In the genomic region with DNA sequence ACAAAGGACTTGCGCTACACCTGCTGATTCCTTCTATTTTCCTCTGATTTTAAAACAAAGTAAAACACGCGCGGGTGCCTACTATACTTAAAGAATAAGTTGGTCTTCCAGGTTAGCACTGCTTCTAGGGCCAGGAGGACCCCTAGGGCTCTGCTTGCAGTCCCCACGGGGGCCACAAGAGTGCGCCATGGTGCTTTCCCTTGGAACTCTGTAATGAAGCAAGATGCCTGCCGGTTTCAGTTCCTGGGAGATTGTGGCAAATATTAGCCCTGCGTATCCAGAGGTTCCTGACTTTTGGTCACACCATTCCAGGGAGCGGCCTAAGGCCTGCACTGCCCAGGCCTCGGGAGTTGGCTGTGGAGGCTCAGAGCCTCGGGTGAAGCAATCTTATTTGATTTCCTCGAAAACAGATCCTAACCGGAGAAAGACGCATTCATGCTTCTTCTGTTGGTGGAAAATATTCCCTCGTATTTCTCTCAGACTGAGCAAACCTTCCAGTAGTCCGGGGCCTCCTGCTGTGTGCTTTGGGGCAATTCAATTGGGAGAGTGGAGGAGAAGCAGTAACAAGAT, we compare ENCODE assay signal across 8 cellular contexts. TPM values are rescaled to one million over a fixed set of nuclear protein-coding genes. Genes with fewer than 3 reads are reported as not detected.
DNase-seq lines count a peak whose midpoint lies in the region; ATAC-seq and TF ChIP-seq lines count a peak whose summit lies in the region.

No MANE protein-coding gene starts in this region.

- TF ChIP-seq CTCF in hepatocyte (IDR thresholded peaks at IDR 0.05; ENCODE audit: poor library complexity): peak; percentile 81

- H2AFZ ChIP-seq in hepatocyte: peak overlapping the region; percentile 39

- no peak overlapping the region for H3K4me3 ChIP-seq in hepatocyte

- H3K9me2 ChIP-seq in hepatocyte (replicated peaks; ENCODE audit: insufficient read depth): no peaks in the 10 kb centered on the region

- no peak overlapping the region for H3K27ac ChIP-seq in hepatocyte

- peak; percentile 90 for ATAC-seq in sciatic nerve
- ATAC-seq in GM18909 (IDR thresholded peaks at IDR 0.05; ENCODE audit: poor library complexity, unreplicated experiment): no peak

- intact Hi-C loops in sciatic nerve (cut with DNase I): no loop called here

- no peaks in the 10 kb centered on the region for H3K36me3 ChIP-seq in hepatocyte (replicated peaks; ENCODE audit: insufficient read depth, low read depth)

- no peaks in the 10 kb centered on the region for H4K20me1 ChIP-seq in hepatocyte (ENCODE audit: insufficient read depth, poor library complexity, severe bottlenecking)

- H3K9me3 ChIP-seq in hepatocyte (ENCODE audit: low read depth): no peaks in the 10 kb centered on the region

- no peaks in the 10 kb centered on the region for H3K4me1 ChIP-seq in hepatocyte (ENCODE audit: insufficient read depth)

- H3K79me2 ChIP-seq in hepatocyte: no peaks in the 10 kb centered on the region

- no peak overlapping the region for H3K4me2 ChIP-seq in hepatocyte

- peak; percentile 46 to 80 for DNase-seq in NCI-H446 (lab: John Stamatoyannopoulos, UW)
- no peak for DNase-seq in NCI-H446 treated with DMSO at 0.1 percent for 48 hours (lab: John Stamatoyannopoulos, UW)
- DNase-seq in NCI-H1105 (lab: John Stamatoyannopoulos, UW): peak; percentile 66
- DNase-seq in SW 1271 (lab: John Stamatoyannopoulos, UW): peak; percentile 17 to 59
- DNase-seq in anterior cingulate cortex (lab: John Stamatoyannopoulos, UW): peak in 55 of 58 donors; percentile 6 to 84 (median 43)
- DNase-seq in hepatocyte (ENCODE audit: low spot score): peak; percentile 82
- DNase-seq in sciatic nerve (ENCODE audit: low spot score): peak; percentile 91

- 62% methylated on average over 16 of the region's 16 CpGs for WGBS in hepatocyte (ENCODE audit: low lambda C conversion rate, missing lambda C conversion rate)

- no peaks in the 10 kb centered on the region for H3K27me3 ChIP-seq in hepatocyte

RNA-seq across cellular contexts. Expression of a gene that starts 25.3 kb away (rescaled TPM):
- not detected in 2 replicates for total RNA-seq in hepatocyte
- not detected in 2 replicates for polyA plus RNA-seq in hepatocyte
- not detected for total RNA-seq in sciatic nerve

RNA-seq across cellular contexts. Expression of a gene that starts 59.7 kb away (rescaled TPM):
- 103 and 106 TPM in 2 replicates for total RNA-seq in hepatocyte
- 79.4 and 111 TPM in 2 replicates for polyA plus RNA-seq in hepatocyte
- not detected for total RNA-seq in sciatic nerve

Comparison
In these comparisons a context has a peak if more than half of its experiments do, and no peak if none do; other contexts are left out.
1. RNA of a gene that starts 59.7 kb away (total RNA-seq): 103 to 106 TPM in hepatocyte; not detected in sciatic nerve (single experiment); every median in the first group is over 100 times any median in the second.